Comparison of ENCODE assay signal across 31 cellular contexts in the genomic region with DNA sequence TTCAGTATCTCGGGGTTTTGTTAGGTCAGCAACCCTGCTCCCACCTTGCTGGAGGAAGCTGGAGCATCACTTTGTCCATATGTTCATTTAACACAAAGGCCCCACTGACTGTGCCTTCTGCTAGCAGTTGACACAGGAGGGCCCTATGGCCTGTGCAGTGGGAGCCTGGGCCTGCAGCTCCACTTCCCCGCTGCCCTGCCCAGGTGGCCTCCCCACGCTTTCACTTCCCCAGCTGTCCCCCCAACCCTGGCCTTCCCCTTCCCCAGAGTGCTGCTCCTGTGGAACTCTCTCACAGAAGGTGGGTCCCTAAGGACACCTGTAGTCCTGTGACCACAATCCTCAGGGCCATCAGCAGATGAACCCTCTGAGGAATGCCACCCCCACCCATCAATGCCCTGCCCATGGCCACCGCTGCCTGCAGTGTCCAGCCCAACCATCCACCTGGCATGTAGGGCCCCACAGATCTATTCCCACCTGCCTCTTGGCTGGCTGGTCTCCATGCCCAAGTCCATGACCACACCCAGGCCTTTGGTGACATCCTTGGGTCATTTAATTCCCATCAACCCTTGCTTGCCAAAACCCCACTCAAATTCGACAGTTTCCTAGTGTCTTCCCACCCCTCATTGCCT. TPM values are rescaled to one million over a fixed set of nuclear protein-coding genes. Genes with fewer than 3 reads are reported as not detected.
"Had no signal": no experiment of that assay in that cellular context is flagged by ENCODE, and none has a peak within 500 bp of the region (broad histone marks: within the 10 kb centered on the region; RNA-seq: fewer than 3 reads in every experiment).

No MANE protein-coding gene starts in this region.

- ATAC-seq: foreskin keratinocyte; gastroesophageal sphincter; heart left ventricle; left lobe of liver; mucosa of descending colon; natural killer cell treated with Interleukin-12 subunit alpha and Interleukin-12 subunit beta and Interleukin-15 and Interleukin-18, amount 100 ng/mL, for 72 hours; pancreas; stimulated activated effector memory CD8-positive, alpha-beta T cell treated with anti-CD3 and anti-CD28 coated beads, Interleukin-12 subunit alpha, Interleukin-12 subunit beta, amount 100 ng/mL, for 72 hours had no signal

- H3K4me3 ChIP-seq: dorsolateral prefrontal cortex, esophagus muscularis mucosa, gastroesophageal sphincter, heart left ventricle, hepatocyte, lung, mucosa of descending colon, pancreas, sigmoid colon, thoracic aorta, tibial nerve, upper lobe of left lung, uterus had no signal

- DNase-seq: effector CD4-positive, alpha-beta T cell; foreskin keratinocyte; heart left ventricle; kidney; mucosa of descending colon; naive B cell; pancreas; sigmoid colon; stimulated activated CD4-positive, alpha-beta T cell treated with anti-CD3 and anti-CD28 coated beads, Interleukin-2, amount 100 ng/mL, for 24 hours; stimulated activated CD4-positive, alpha-beta T cell treated with anti-CD3 and anti-CD28 coated beads, Interleukin-4, amount 100 ng/mL, for 24 hours had no signal

- H3K27ac ChIP-seq: dorsolateral prefrontal cortex, esophagus muscularis mucosa, foreskin keratinocyte, gastroesophageal sphincter, heart left ventricle, hepatocyte, neutrophil, pancreas, sigmoid colon, thoracic aorta, tibial nerve, upper lobe of left lung, uterus had no signal

RNA-seq across cellular contexts. Expression of a gene that starts 13.5 kb away (rescaled TPM):
- total RNA-seq: epithelial cell of proximal tubule; esophagus muscularis mucosa; fibroblast of lung; foreskin keratinocyte; gastroesophageal sphincter; heart left ventricle; hepatocyte; kidney; left lobe of liver; liver; lung; mesothelial cell of epicardium; mucosa of descending colon; natural killer cell treated with Interleukin-12 subunit alpha and Interleukin-12 subunit beta and Interleukin-15 and Interleukin-18, amount 100 ng/mL, for 72 hours; neural crest cell; omental fat pad; pancreas; progenitor cell of endocrine pancreas; sigmoid colon; skeletal muscle tissue; thoracic aorta; tibial nerve; upper lobe of left lung; uterus had no signal
